ENCODE assay signal across 21 cellular contexts in genomic region chr12:113060336-113060960, GRCh38. TPM values are rescaled to one million over a fixed set of nuclear protein-coding genes. Genes with fewer than 3 reads are reported as not detected.
"Had no signal": no experiment of that assay in that cellular context is flagged by ENCODE, and none has a peak within 500 bp of the region (broad histone marks: within the 10 kb centered on the region; RNA-seq: fewer than 3 reads in every experiment).

No MANE protein-coding gene starts in this region.

- H3K36me3 ChIP-seq: colonic mucosa, left lung, neural progenitor cell, pancreas, tibial artery, uterus had no signal

- H3K4me3 ChIP-seq: colonic mucosa, hepatocyte, left lung, neural progenitor cell, pancreas, tibial artery, uterus had no signal

- H2AFZ ChIP-seq: hepatocyte, neural progenitor cell had no signal

- ATAC-seq: activated CD8-positive, alpha-beta T cell treated with anti-CD3 and anti-CD28 coated beads, Interleukin-2, amount 10 ng/mL, durations not matched to agents 7 days and 5 days; esophagus mucosa; left lung; pancreas; stimulated activated memory B cell treated with anti-CD40 and anti-IgM and Interleukin-4, amounts not matched to agents 10 μg/mL and 1 μg/mL and 100 μg/mL, for 72 hours; WTC11 had no signal

- H3K4me2 ChIP-seq: hepatocyte, neural progenitor cell had no signal

- H3K9me3 ChIP-seq: colonic mucosa, left lung, pancreas, tibial artery, uterus had no signal

- FAIRE-seq: endometrium, keratinocyte, pancreas, TTC549 had no signal

- DNase-seq: activated CD4-positive, alpha-beta T cell treated with anti-CD3 and anti-CD28 coated beads for 48 hours; activated CD8-positive, alpha-beta memory T cell treated with anti-CD3 and anti-CD28 coated beads, Interleukin-2, amount 50 U/mL, for 4 hours; activated CD8-positive, alpha-beta T cell treated with anti-CD3 and anti-CD28 coated beads, Interleukin-2, amount 10 ng/mL, durations not matched to agents 7 days and 5 days; activated gamma-delta T cell; activated T-cell treated with anti-CD3 and anti-CD28 coated beads, Interleukin-2, amount 50 U/mL, for 48 hours; colonic mucosa; left lung; mammary epithelial cell; naive B cell; stimulated activated CD4-positive, alpha-beta T cell treated with anti-CD3 and anti-CD28 coated beads, Interleukin-2, amount 100 ng/mL, for 48 hours; tibial artery; uterus had no signal

- H3K79me2 ChIP-seq: hepatocyte had no signal

- H3K27me3 ChIP-seq: pancreas, uterus had no signal

- H3K4me1 ChIP-seq: colonic mucosa, pancreas had no signal

- H3K9ac ChIP-seq: neural progenitor cell had no signal

- H3K27ac ChIP-seq: colonic mucosa, hepatocyte, left lung, neural progenitor cell, pancreas, tibial artery, uterus had no signal

RNA-seq across cellular contexts. Expression of gene DTX1, which starts 3.9 kb away (rescaled TPM):
- total RNA-seq: activated CD8-positive, alpha-beta T cell treated with anti-CD3 and anti-CD28 coated beads, Interleukin-2, amount 10 ng/mL, durations not matched to agents 7 days and 5 days had no signal
- polyA plus RNA-seq: keratinocyte had no signal
